ENCODE assay signal across 24 cellular contexts in genomic region chr3:11618897-11619296, GRCh38. TPM values are rescaled to one million over a fixed set of nuclear protein-coding genes. Genes with fewer than 3 reads are reported as not detected.
A peak's percentile ranks its signal among the peaks of the same experiment; 100 is the strongest.
DNase-seq lines count a peak whose midpoint lies in the region; ATAC-seq and TF ChIP-seq lines count a peak whose summit lies in the region.
"Had no signal": no experiment of that assay in that cellular context is flagged by ENCODE, and none has a peak within 500 bp of the region (broad histone marks: within the 10 kb centered on the region; RNA-seq: fewer than 3 reads in every experiment).

No MANE protein-coding gene starts in this region.

- H3K27me3 Mint-ChIP-seq in activated naive CD8-positive, alpha-beta T cell treated with anti-CD3 and anti-CD28 coated beads for 36 hours: no peaks in the 10 kb centered on the region
- no peaks in the 10 kb centered on the region for H3K27me3 Mint-ChIP-seq in activated naive CD8-positive, alpha-beta T cell treated with anti-CD3 and anti-CD28 coated beads, Interleukin-2, amount 50 U/mL, for 24 hours
- H3K27me3 Mint-ChIP-seq: activated CD4-positive, alpha-beta T cell treated with anti-CD3 and anti-CD28 coated beads, Interleukin-2, amount 10 ng/mL, durations not matched to agents 7 days and 5 days; central memory CD8-positive, alpha-beta T cell had no signal

- H3K4me3 ChIP-seq in left lung: no peak overlapping the region
- H3K4me3 ChIP-seq: lower lobe of right lung, spleen had no signal

- no peak for DNase-seq in activated naive CD8-positive, alpha-beta T cell treated with anti-CD3 and anti-CD28 coated beads for 36 hours
- DNase-seq in activated naive CD8-positive, alpha-beta T cell treated with anti-CD3 and anti-CD28 coated beads, Interleukin-2, amount 50 U/mL, for 24 hours: no peak
- peak; percentile 95 for DNase-seq in SW480 (ENCODE audit: low spot score)
- no peak for DNase-seq in left lung
- no peak for DNase-seq in stimulated activated effector memory CD8-positive, alpha-beta T cell treated with anti-CD3 and anti-CD28 coated beads, Interleukin-12 subunit alpha, Interleukin-12 subunit beta, amount 100 ng/mL, for 72 hours (ENCODE audit: low spot score in 2 of 2)
- DNase-seq in amygdala (lab: John Stamatoyannopoulos, UW): no peak
- DNase-seq: ACHN; activated CD4-positive, alpha-beta T cell treated with anti-CD3 and anti-CD28 coated beads, Interleukin-2, amount 10 ng/mL, durations not matched to agents 7 days and 5 days; activated CD8-positive, alpha-beta memory T cell treated with anti-CD3 and anti-CD28 coated beads, Interleukin-2, amount 50 U/mL, for 4 hours; activated effector memory CD4-positive, alpha-beta T cell treated with Interleukin-2 at 50 U/mL for 16 hours; amniotic stem cell; DMS 273 treated with DMSO at 0.1 percent for 48 hours; effector CD4-positive, alpha-beta T cell; GF-D8; head of caudate nucleus; lower lobe of right lung; NCI-H187; spleen; stimulated activated CD8-positive, alpha-beta memory T cell treated with anti-CD3 and anti-CD28 coated beads, Interleukin-4, amount 100 ng/mL, for 48 hours had no signal

- H3K4me1 Mint-ChIP-seq in activated naive CD8-positive, alpha-beta T cell treated with anti-CD3 and anti-CD28 coated beads for 36 hours: peaks cover 65% of the 10 kb centered on the region
- peaks cover 67% of the 10 kb centered on the region for H3K4me1 Mint-ChIP-seq in activated naive CD8-positive, alpha-beta T cell treated with anti-CD3 and anti-CD28 coated beads, Interleukin-2, amount 50 U/mL, for 24 hours
- peaks cover 74% of the 10 kb centered on the region for H3K4me1 Mint-ChIP-seq in stimulated activated effector memory CD8-positive, alpha-beta T cell treated with anti-CD3 and anti-CD28 coated beads, Interleukin-12 subunit alpha, Interleukin-12 subunit beta, amount 100 ng/mL, for 72 hours

- no peak overlapping the region for H3K27ac ChIP-seq in left lung
- H3K27ac ChIP-seq: lower lobe of right lung had no signal

- H3K4me3 Mint-ChIP-seq in activated naive CD8-positive, alpha-beta T cell treated with anti-CD3 and anti-CD28 coated beads for 36 hours: no peak overlapping the region
- H3K4me3 Mint-ChIP-seq in activated naive CD8-positive, alpha-beta T cell treated with anti-CD3 and anti-CD28 coated beads, Interleukin-2, amount 50 U/mL, for 24 hours: no peak overlapping the region
- H3K4me3 Mint-ChIP-seq in stimulated activated effector memory CD8-positive, alpha-beta T cell treated with anti-CD3 and anti-CD28 coated beads, Interleukin-12 subunit alpha, Interleukin-12 subunit beta, amount 100 ng/mL, for 72 hours: no peak overlapping the region
- H3K4me3 Mint-ChIP-seq: activated CD4-positive, alpha-beta T cell treated with anti-CD3 and anti-CD28 coated beads, Interleukin-2, amount 10 ng/mL, durations not matched to agents 7 days and 5 days; CD14-positive monocyte; central memory CD8-positive, alpha-beta T cell had no signal

- no peak for TF ChIP-seq CTCF in left lung (IDR thresholded peaks at IDR 0.05)

- intact Hi-C loops in left lung (cut with DNase I): no loop called here

- no peak for ATAC-seq in activated naive CD8-positive, alpha-beta T cell treated with anti-CD3 and anti-CD28 coated beads, Interleukin-2, amount 50 U/mL, for 24 hours
- peak; percentile 61 for ATAC-seq in left lung
- ATAC-seq in stimulated activated effector memory CD8-positive, alpha-beta T cell treated with anti-CD3 and anti-CD28 coated beads, Interleukin-12 subunit alpha, Interleukin-12 subunit beta, amount 100 ng/mL, for 72 hours: no peak
- ATAC-seq in GM19395 (IDR thresholded peaks at IDR 0.05; ENCODE audit: unreplicated experiment): no peak
- ATAC-seq in HG02973 (IDR thresholded peaks at IDR 0.05; ENCODE audit: unreplicated experiment): no peak
- ATAC-seq: Right ventricle myocardium inferior had no signal

- peaks cover 22% of the 10 kb centered on the region for H3K36me3 Mint-ChIP-seq in activated naive CD8-positive, alpha-beta T cell treated with anti-CD3 and anti-CD28 coated beads for 36 hours
- H3K36me3 Mint-ChIP-seq in activated naive CD8-positive, alpha-beta T cell treated with anti-CD3 and anti-CD28 coated beads, Interleukin-2, amount 50 U/mL, for 24 hours (ENCODE audit: low read depth): peaks cover 9% of the 10 kb centered on the region
- peaks cover 11% of the 10 kb centered on the region for H3K36me3 Mint-ChIP-seq in stimulated activated effector memory CD8-positive, alpha-beta T cell treated with anti-CD3 and anti-CD28 coated beads, Interleukin-12 subunit alpha, Interleukin-12 subunit beta, amount 100 ng/mL, for 72 hours

- no peaks in the 10 kb centered on the region for H3K9me3 ChIP-seq in left lung
- H3K9me3 ChIP-seq: lower lobe of right lung, spleen had no signal

- H3K27me3 ChIP-seq in left lung: no peaks in the 10 kb centered on the region
- H3K27me3 ChIP-seq: spleen had no signal

- H3K9me3 Mint-ChIP-seq in activated naive CD8-positive, alpha-beta T cell treated with anti-CD3 and anti-CD28 coated beads for 36 hours: peaks cover 2% of the 10 kb centered on the region
- no peaks in the 10 kb centered on the region for H3K9me3 Mint-ChIP-seq in activated naive CD8-positive, alpha-beta T cell treated with anti-CD3 and anti-CD28 coated beads, Interleukin-2, amount 50 U/mL, for 24 hours
- H3K9me3 Mint-ChIP-seq in stimulated activated effector memory CD8-positive, alpha-beta T cell treated with anti-CD3 and anti-CD28 coated beads, Interleukin-12 subunit alpha, Interleukin-12 subunit beta, amount 100 ng/mL, for 72 hours: no peaks in the 10 kb centered on the region
- H3K9me3 Mint-ChIP-seq: CD14-positive monocyte; central memory CD8-positive, alpha-beta T cell had no signal

- peak overlapping the region; percentile 28 for H3K27ac Mint-ChIP-seq in activated naive CD8-positive, alpha-beta T cell treated with anti-CD3 and anti-CD28 coated beads for 36 hours
- H3K27ac Mint-ChIP-seq in activated naive CD8-positive, alpha-beta T cell treated with anti-CD3 and anti-CD28 coated beads, Interleukin-2, amount 50 U/mL, for 24 hours: no peak overlapping the region
- peak overlapping the region; percentile 38 for H3K27ac Mint-ChIP-seq in stimulated activated effector memory CD8-positive, alpha-beta T cell treated with anti-CD3 and anti-CD28 coated beads, Interleukin-12 subunit alpha, Interleukin-12 subunit beta, amount 100 ng/mL, for 72 hours
- H3K27ac Mint-ChIP-seq: activated CD4-positive, alpha-beta T cell treated with anti-CD3 and anti-CD28 coated beads, Interleukin-2, amount 10 ng/mL, durations not matched to agents 7 days and 5 days had no signal

- H3K36me3 ChIP-seq in left lung: no peaks in the 10 kb centered on the region
- H3K36me3 ChIP-seq: lower lobe of right lung, spleen had no signal

- H3K4me1 ChIP-seq in left lung: peaks cover 0 to 61% of the 10 kb centered on the region in 2 donors

RNA-seq across cellular contexts. Expression of gene VGLL4, which starts 24.8 kb away (rescaled TPM):
- total RNA-seq in activated naive CD8-positive, alpha-beta T cell treated with anti-CD3 and anti-CD28 coated beads for 36 hours: 10 to 100 TPM; 44.0 to 44.8 TPM
- 10 to 100 TPM; 40.2 to 54.5 TPM for total RNA-seq in left lung
